Comparison of ENCODE assay signal across 10 cellular contexts in genomic region chr5:111748304-111748763, GRCh38. TPM values are rescaled to one million over a fixed set of nuclear protein-coding genes. Genes with fewer than 3 reads are reported as not detected.
DNase-seq lines count a peak whose midpoint lies in the region; ATAC-seq and TF ChIP-seq lines count a peak whose summit lies in the region.
"Had no signal": no experiment of that assay in that cellular context is flagged by ENCODE, and none has a peak within 500 bp of the region (broad histone marks: within the 10 kb centered on the region; RNA-seq: fewer than 3 reads in every experiment).

No MANE protein-coding gene starts in this region.

- WGBS in upper lobe of left lung, 2 donors, result 83 to 96% methylated on average over 3 of the region's 3 CpGs

- H3K4me2 ChIP-seq in OCI-LY7 (ENCODE audit: low read length), result no peak overlapping the region

- no peak for ATAC-seq in upper lobe of left lung (ENCODE audit: low FRiP score in 2 of 2)

- CTCF ChIA-PET in AG04450 (lab: Charles Lee), result interaction anchor here (1.0 kb wide), 1 partner anchor 198 kb away, joined by 3 read pairs; no protein-coding TSS in a partner anchor
- CTCF ChIA-PET in HEK293 (lab: Yijun Ruan, JAX), result interaction anchor here (1.0 kb wide), 1 partner anchor 21 kb away, joined by 3 read pairs; no protein-coding TSS in a partner anchor
- CTCF ChIA-PET in OCI-LY7 (lab: Charles Lee; ENCODE audit: unreplicated experiment), result no interaction called here

- H3K36me3 ChIP-seq in HEK293 (ENCODE audit: control insufficient read depth in 2 of 2, insufficient read depth in 1 of 2, low read length in 2 of 2), result no peaks in the 10 kb centered on the region; a peak in 1 of 3 replicates
- H3K36me3 ChIP-seq in upper lobe of left lung, result no peaks in the 10 kb centered on the region
- peaks cover 7% of the 10 kb centered on the region; the same call in 1 of the 2 replicates for H3K36me3 ChIP-seq in OCI-LY7 (ENCODE audit: insufficient read depth, low read length)
- H3K36me3 ChIP-seq: tibial nerve had no signal

- TF ChIP-seq EP300 in upper lobe of left lung (IDR thresholded peaks at IDR 0.05), result no peak

- no TSS peak for BruUV-seq in OCI-LY7 (replicated peaks; lab: Mats Ljungman, UMichigan)

- no peak for TF ChIP-seq CTCF in AG04450 (IDR thresholded peaks at IDR 0.05; ENCODE audit: low read depth, low read length)
- no peak for TF ChIP-seq CTCF in HEK293 (tag by site-specific recombination; IDR thresholded peaks at IDR 0.05)
- TF ChIP-seq CTCF in upper lobe of left lung (IDR thresholded peaks at IDR 0.05), result no peak
- no peak for TF ChIP-seq CTCF in OCI-LY7 (conservative IDR thresholded peaks at IDR 0.05; ENCODE audit: low read length)

- 0 out of 2 replicates have a peak, but pooled peaks cover 2% of the 10 kb centered on the region for H3K4me1 ChIP-seq in HEK293 (ENCODE audit: control insufficient read depth, insufficient read depth, low read length)
- H3K4me1 ChIP-seq in upper lobe of left lung, result peaks cover 2 to 13% (median 4%) of the 10 kb centered on the region in 4 donors
- no peaks in the 10 kb centered on the region for H3K4me1 ChIP-seq in OCI-LY7 (ENCODE audit: insufficient read depth, low read length, poor library complexity, severe bottlenecking)

- H3K4me3 ChIP-seq in AG04450 (ENCODE audit: low read depth, low read length) (no peak overlapping the region; the same call in 1 of the 2 replicates), HEK293 (ENCODE audit: low read depth, low read length) (no peak overlapping the region), upper lobe of left lung (no peak overlapping the region), OCI-LY7 (ENCODE audit: low read depth, low read length, poor library complexity, severe bottlenecking) (no peak overlapping the region)
- H3K4me3 ChIP-seq: tibial nerve had no signal

- DNase-seq in AG04450 (ENCODE audit: low read depth, low spot score) (peak; percentile 67), amniotic stem cell (lab: John Stamatoyannopoulos, UW) (peak; percentile 91), hepatic stellate cell (ENCODE audit: low spot score) (peak; percentile 34), NCI-H2227 (lab: John Stamatoyannopoulos, UW; ENCODE audit: unreplicated experiment) (no peak), SKM-1 (lab: John Stamatoyannopoulos, UW; ENCODE audit: unreplicated experiment) (no peak), upper lobe of left lung (no peak), OCI-LY7 (ENCODE audit: low spot score) (no peak)
- DNase-seq: hippocampal formation had no signal

- H3K9me3 ChIP-seq in AG04450 (ENCODE audit: control insufficient read depth, insufficient read depth, low read length) (no peaks in the 10 kb centered on the region), HEK293 (ENCODE audit: control insufficient read depth, insufficient read depth, low read depth, low read length) (no peaks in the 10 kb centered on the region), upper lobe of left lung (no peaks in the 10 kb centered on the region), OCI-LY7 (ENCODE audit: low read length) (no peaks in the 10 kb centered on the region)
- H3K9me3 ChIP-seq: tibial nerve had no signal

- no peak for TF ChIP-seq POLR2A in upper lobe of left lung (IDR thresholded peaks at IDR 0.05)

- H3K27ac ChIP-seq in AG04450 (ENCODE audit: low read depth, low read length) (peak overlapping the region; percentile 78), HEK293 (ENCODE audit: extremely low read depth, low read depth, low read length) (no peak overlapping the region), upper lobe of left lung (no peak overlapping the region), OCI-LY7 (ENCODE audit: low read depth, low read length, poor library complexity, severe bottlenecking) (no peak overlapping the region)
- H3K27ac ChIP-seq: tibial nerve had no signal

- H4K20me1 ChIP-seq in OCI-LY7 (ENCODE audit: insufficient read depth, low read length), result no peaks in the 10 kb centered on the region

- H2AFZ ChIP-seq in OCI-LY7 (ENCODE audit: low read length), result no peak overlapping the region

- H3K27me3 ChIP-seq in AG04450 (ENCODE audit: control insufficient read depth, insufficient read depth, low read length) (no peaks in the 10 kb centered on the region), upper lobe of left lung (no peaks in the 10 kb centered on the region)
- H3K27me3 ChIP-seq: tibial nerve had no signal

- POLR2A ChIA-PET in AG04450 (lab: Yijun Ruan, JAX), result interaction anchor here (1.0 to 1.4 kb wide), 3 partner anchors 9 to 67 kb away, joined by 3 to 10 read pairs (median 5); partner anchors contain the start of gene NREP
- POLR2A ChIA-PET in HEK293 (lab: Yijun Ruan, JAX), result no interaction called here
- POLR2A ChIA-PET in OCI-LY7 (lab: Charles Lee), result no interaction called here

- intact Hi-C loops in OCI-LY7 (cut with micrococcal nuclease; ENCODE audit: unreplicated experiment), result no loop called here

- H3K79me2 ChIP-seq in OCI-LY7 (ENCODE audit: insufficient read depth, low read depth, low read length), result no peaks in the 10 kb centered on the region

- no peaks in the 10 kb centered on the region for H3K9me2 ChIP-seq in OCI-LY7 (ENCODE audit: insufficient read depth, low read length)

TF ChIP-seq in HEK293, 187 proteins besides CTCF, POLR2A, EP300 and RAD21:
- no peak for TF ChIP-seq HOXA7 (CRISPR knock-in tag; IDR thresholded peaks at IDR 0.05; ENCODE audit: borderline replicate concordance)
- no peak for TF ChIP-seq ZNF610 (tag by site-specific recombination; IDR thresholded peaks at IDR 0.05; ENCODE audit: borderline replicate concordance)
- TF ChIP-seq ZNF302 (tag by site-specific recombination; IDR thresholded peaks at IDR 0.05; ENCODE audit: low read depth), result no peak
- no peak for TF ChIP-seq ZNF292 (tag by site-specific recombination; IDR thresholded peaks at IDR 0.05; ENCODE audit: borderline replicate concordance, low read depth)
- TF ChIP-seq PRDM1 (tag by site-specific recombination; IDR thresholded peaks at IDR 0.05), result peak; percentile 53
- no peak for TF ChIP-seq ZNF274 (IDR thresholded peaks at IDR 0.05; ENCODE audit: low read length)
- no peak for TF ChIP-seq ZNF274 (tag by site-specific recombination; IDR thresholded peaks at IDR 0.05; ENCODE audit: borderline replicate concordance)
- TF ChIP-seq ZNF211 (tag by site-specific recombination; IDR thresholded peaks at IDR 0.05; ENCODE audit: low read depth), result no peak

RNA-seq across cellular contexts. Expression of gene NREP, which starts 8.7 kb away (rescaled TPM):
- polyA plus RNA-seq in AG04450 (2011; rRNA removed), result 223 and 329 TPM in 2 replicates
- 115 and 174 TPM in 2 replicates for polyA minus RNA-seq in AG04450 (2011; rRNA and poly(A)+ RNA removed)
- total RNA-seq in upper lobe of left lung, result 10 to 100 TPM in 4 of 6 donors, 1 to 10 TPM in 2; 5.0 to 17.9 (median 12.5) TPM
- total RNA-seq in OCI-LY7 (2014; rRNA removed; shearing (Covaris generic)), result 85.2 and 100 TPM in 2 replicates
- 40.0 and 56.1 TPM in 2 replicates for total RNA-seq in OCI-LY7 (2022)

Comparison
In these comparisons a context has a peak if more than half of its experiments do, and no peak if none do; other contexts are left out.
1. DNase-seq: peak in AG04450 (single experiment), amniotic stem cell (single experiment) and hepatic stellate cell (single experiment); none in NCI-H2227 (single experiment), SKM-1 (single experiment), upper lobe of left lung (0 of 2) and OCI-LY7 (single experiment).